Comparison of ENCODE assay signal across 38 cellular contexts in the genomic region with DNA sequence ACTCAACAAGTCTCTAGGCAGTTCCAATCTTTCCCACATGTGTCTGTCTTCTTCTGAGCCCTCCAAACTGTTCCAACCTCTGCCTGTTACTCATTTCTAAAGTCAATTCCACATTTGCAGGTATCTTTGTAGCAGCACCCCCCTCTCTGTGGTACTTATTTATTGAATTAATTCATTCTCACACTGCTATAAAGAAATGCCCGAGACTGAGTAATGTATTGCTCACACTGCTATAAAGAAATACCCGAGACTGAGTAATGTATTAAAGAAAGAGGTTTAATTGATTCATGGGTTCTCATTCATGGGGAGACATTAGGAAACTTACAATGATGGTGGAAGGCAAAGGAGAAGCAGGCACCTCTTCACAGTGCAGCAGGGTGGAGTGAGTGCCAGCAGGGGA.
"Had no signal": no experiment of that assay in that cellular context is flagged by ENCODE, and none has a peak within 500 bp of the region (broad histone marks: within the 10 kb centered on the region; RNA-seq: fewer than 3 reads in every experiment).

No MANE protein-coding gene starts in this region.

- H3K36me3 ChIP-seq: adrenal gland, brain microvascular endothelial cell, breast epithelium, colonic mucosa, WERI-Rb-1 had no signal

- H3K27me3 ChIP-seq: adrenal gland, body of pancreas, brain microvascular endothelial cell, breast epithelium, colonic mucosa had no signal

- H3K27ac Mint-ChIP-seq: activated CD4-positive, alpha-beta memory T cell treated with anti-CD3 and anti-CD28 coated beads for 36 hours; activated CD4-positive, alpha-beta T cell treated with anti-CD3 and anti-CD28 coated beads, Interleukin-2, amount 10 ng/mL, durations not matched to agents 24 days and 14 days; activated CD8-positive, alpha-beta T cell treated with anti-CD3 and anti-CD28 coated beads for 36 hours; activated naive CD4-positive, alpha-beta T cell treated with anti-CD3 and anti-CD28 coated beads for 36 hours; activated naive CD4-positive, alpha-beta T cell treated with anti-CD3 and anti-CD28 coated beads, Interleukin-2, amount 50 U/mL, for 72 hours; activated naive CD8-positive, alpha-beta T cell treated with anti-CD3 and anti-CD28 coated beads for 36 hours; activated T-cell treated with anti-CD3 and anti-CD28 coated beads, Interleukin-2, amount 50 U/mL, for 72 hours; activated T-helper 1 cell treated with anti-CD3 and anti-CD28 coated beads, Interleukin-12 subunit alpha, Interleukin-12 subunit beta, Interleukin-2, Interleukin-4 antibody, amounts not matched to agents 30 ng/mL and 10 ng/mL and 1 ng/mL, durations not matched to agents 14 hours and 24 hours and 36 hours; activated T-helper 17 cell treated with anti-CD3 and anti-CD28 coated beads, Interleukin-2, amount 50 U/mL, for 72 hours; T-helper 1 cell treated with Interleukin-12 subunit alpha and Interleukin-12 subunit beta and Interleukin-4 antibody, amounts not matched to agents 30 μg/mL and 1 μg/mL, for 36 hours; T-helper 2 cell treated with Interferon-gamma antibody and Interleukin-4, amounts not matched to agents 5 μg/mL and 100 μg/mL, for 36 hours; WTC11 had no signal

- DNase-seq: activated CD4-positive, alpha-beta memory T cell treated with anti-CD3 and anti-CD28 coated beads for 36 hours; activated CD4-positive, alpha-beta T cell treated with anti-CD3 and anti-CD28 coated beads for 1 hour; activated CD4-positive, alpha-beta T cell treated with anti-CD3 and anti-CD28 coated beads for 4 hours; activated CD4-positive, alpha-beta T cell treated with anti-CD3 and anti-CD28 coated beads, Interleukin-2, amount 10 ng/mL, durations not matched to agents 24 days and 14 days; activated CD4-positive, alpha-beta T cell treated with anti-CD3 and anti-CD28 coated beads, Interleukin-2, amount 50 U/mL, for 1 hour; activated CD4-positive, alpha-beta T cell treated with anti-CD3 and anti-CD28 coated beads, Interleukin-2, amount 50 U/mL, for 4 hours; activated CD4-positive, CD25-positive, alpha-beta regulatory T cell; activated CD8-positive, alpha-beta memory T cell treated with anti-CD3 and anti-CD28 coated beads, Interleukin-2, amount 50 U/mL, for 4 hours; activated CD8-positive, alpha-beta T cell treated with anti-CD3 and anti-CD28 coated beads for 36 hours; activated effector memory CD4-positive, alpha-beta T cell treated with anti-CD3 and anti-CD28 coated beads, Interleukin-2, amount 50 U/mL, for 16 hours; activated gamma-delta T cell treated with Interleukin-2 at 50 U/mL for 16 hours; activated naive CD4-positive, alpha-beta T cell; activated naive CD4-positive, alpha-beta T cell treated with anti-CD3 and anti-CD28 coated beads for 36 hours; activated naive CD4-positive, alpha-beta T cell treated with anti-CD3 and anti-CD28 coated beads, Interleukin-2, amount 50 U/mL, for 16 hours; activated naive CD8-positive, alpha-beta T cell treated with anti-CD3 and anti-CD28 coated beads for 36 hours; activated T-cell treated with anti-CD3 and anti-CD28 coated beads for 4 hours; activated T-cell treated with anti-CD3 and anti-CD28 coated beads, Interleukin-2, amount 50 U/mL, for 1 hour; activated T-cell treated with anti-CD3 and anti-CD28 coated beads, Interleukin-2, amount 50 U/mL, for 4 hours; activated T-cell treated with anti-CD3 and anti-CD28 coated beads, Interleukin-2, amount 50 U/mL, for 72 hours; adrenal gland; amniotic stem cell; aorta; body of pancreas; brain microvascular endothelial cell; cerebellar nuclear complex; colonic mucosa; T-helper 2 cell; T-helper 9 cell; WERI-Rb-1 had no signal

- H3K36me3 Mint-ChIP-seq: activated CD4-positive, alpha-beta memory T cell treated with anti-CD3 and anti-CD28 coated beads for 36 hours; activated naive CD8-positive, alpha-beta T cell treated with anti-CD3 and anti-CD28 coated beads for 36 hours; WTC11 had no signal

- ATAC-seq: activated CD4-positive, CD25-positive, alpha-beta regulatory T cell treated with anti-CD3 and anti-CD28 coated beads, Interleukin-2, amount 50 U/mL, for 24 hours; activated CD8-positive, alpha-beta T cell treated with anti-CD3 and anti-CD28 coated beads for 36 hours; activated naive CD4-positive, alpha-beta T cell treated with anti-CD3 and anti-CD28 coated beads, Interleukin-2, amount 50 U/mL, for 72 hours; activated T-cell treated with anti-CD3 and anti-CD28 coated beads, Interleukin-2, amount 50 U/mL, for 4 hours; activated T-cell treated with anti-CD3 and anti-CD28 coated beads, Interleukin-2, amount 50 U/mL, for 72 hours; activated T-helper 17 cell treated with anti-CD3 and anti-CD28 coated beads, Interleukin-2, amount 50 U/mL, for 72 hours; body of pancreas; WTC11 had no signal

- H3K9me3 ChIP-seq: adrenal gland, body of pancreas, colonic mucosa had no signal

- H3K4me3 ChIP-seq: adrenal gland, body of pancreas, breast epithelium, colonic mucosa had no signal

- H3K27me3 Mint-ChIP-seq: activated CD4-positive, alpha-beta memory T cell treated with anti-CD3 and anti-CD28 coated beads for 36 hours; activated CD4-positive, alpha-beta T cell treated with anti-CD3 and anti-CD28 coated beads, Interleukin-2, amount 10 ng/mL, durations not matched to agents 24 days and 14 days; activated CD8-positive, alpha-beta T cell treated with anti-CD3 and anti-CD28 coated beads for 36 hours; activated naive CD8-positive, alpha-beta T cell treated with anti-CD3 and anti-CD28 coated beads for 36 hours; activated T-helper 17 cell treated with anti-CD3 and anti-CD28 coated beads, Interleukin-2, amount 50 U/mL, for 72 hours; central memory CD8-positive, alpha-beta T cell had no signal

- H3K27ac ChIP-seq: adrenal gland, body of pancreas, brain microvascular endothelial cell, breast epithelium, colonic mucosa, WERI-Rb-1 had no signal

- H3K4me1 Mint-ChIP-seq: activated CD4-positive, alpha-beta T cell treated with anti-CD3 and anti-CD28 coated beads, Interleukin-2, amount 10 ng/mL, durations not matched to agents 24 days and 14 days; activated naive CD8-positive, alpha-beta T cell treated with anti-CD3 and anti-CD28 coated beads for 36 hours; activated T-helper 17 cell treated with anti-CD3 and anti-CD28 coated beads, Interleukin-2, amount 50 U/mL, for 72 hours; central memory CD8-positive, alpha-beta T cell; WTC11 had no signal

- H3K4me1 ChIP-seq: adrenal gland, body of pancreas, breast epithelium, colonic mucosa had no signal

- H3K4me3 Mint-ChIP-seq: activated CD4-positive, alpha-beta memory T cell treated with anti-CD3 and anti-CD28 coated beads for 36 hours; activated CD4-positive, alpha-beta T cell treated with anti-CD3 and anti-CD28 coated beads, Interleukin-2, amount 10 ng/mL, durations not matched to agents 24 days and 14 days; activated CD8-positive, alpha-beta T cell treated with anti-CD3 and anti-CD28 coated beads for 36 hours; activated naive CD4-positive, alpha-beta T cell treated with anti-CD3 and anti-CD28 coated beads for 36 hours; activated naive CD8-positive, alpha-beta T cell treated with anti-CD3 and anti-CD28 coated beads for 36 hours; activated T-cell treated with anti-CD3 and anti-CD28 coated beads, Interleukin-2, amount 50 U/mL, for 4 hours; activated T-cell treated with anti-CD3 and anti-CD28 coated beads, Interleukin-2, amount 50 U/mL, for 72 hours; activated T-helper 1 cell treated with anti-CD3 and anti-CD28 coated beads, Interleukin-12 subunit alpha, Interleukin-12 subunit beta, Interleukin-2, Interleukin-4 antibody, amounts not matched to agents 30 ng/mL and 10 ng/mL and 1 ng/mL, durations not matched to agents 14 hours and 24 hours and 36 hours; activated T-helper 17 cell treated with anti-CD3 and anti-CD28 coated beads, Interleukin-2, amount 50 U/mL, for 72 hours; central memory CD8-positive, alpha-beta T cell; T-helper 1 cell treated with Interleukin-12 subunit alpha and Interleukin-12 subunit beta and Interleukin-4 antibody, amounts not matched to agents 30 μg/mL and 1 μg/mL, for 36 hours; T-helper 2 cell treated with Interferon-gamma antibody and Interleukin-4, amounts not matched to agents 5 μg/mL and 100 μg/mL, for 36 hours; WTC11 had no signal
